18 cellular contexts compared by ENCODE assay signal in genomic region chr3:182509312-182509711, GRCh38.
DNase-seq lines count a peak whose midpoint lies in the region; ATAC-seq, FAIRE-seq and TF ChIP-seq lines count a peak whose summit lies in the region.
"Had no signal": no experiment of that assay in that cellular context is flagged by ENCODE, and none has a peak within 500 bp of the region (broad histone marks: within the 10 kb centered on the region; RNA-seq: fewer than 3 reads in every experiment).

No MANE protein-coding gene starts in this region.

- no peak overlapping the region for H3K27ac Mint-ChIP-seq in astrocyte (ENCODE audit: unreplicated experiment)
- H3K27ac Mint-ChIP-seq in activated T-helper 17 cell treated with anti-CD3 and anti-CD28 coated beads, Interleukin-2, amount 50 U/mL, for 72 hours: no peak overlapping the region
- H3K27ac Mint-ChIP-seq: activated CD4-positive, alpha-beta T cell treated with anti-CD3 and anti-CD28 coated beads, Interleukin-2, amount 10 ng/mL, durations not matched to agents 24 days and 14 days; stimulated activated naive CD8-positive, alpha-beta T cell treated with anti-CD3 and anti-CD28 coated beads, Interleukin-15, Interleukin-2, amounts not matched to agents 100 ng/mL and 50 ng/mL, for 24 hours had no signal

- H4K20me1 ChIP-seq in astrocyte (ENCODE audit: insufficient read depth, low read length): no peaks in the 10 kb centered on the region

- ATAC-seq in activated T-helper 17 cell treated with anti-CD3 and anti-CD28 coated beads, Interleukin-2, amount 50 U/mL, for 72 hours (replicated peaks): no peak
- ATAC-seq: left ventricle myocardium superior, pancreas, upper lobe of right lung had no signal

- peak; percentile 39 for DNase-seq in NCI-H1092 treated with DMSO at 0.1 percent for 48 hours (lab: John Stamatoyannopoulos, UW)
- DNase-seq in NCI-H1092 (lab: John Stamatoyannopoulos, UW): no peak
- DNase-seq in astrocyte (ENCODE audit: low read depth): no peak
- peak; percentile 61 for DNase-seq in medulla oblongata (ENCODE audit: extremely low spot score)
- DNase-seq in tibial nerve (ENCODE audit: low spot score in 2 of 2): no peak
- DNase-seq in EL: no peak
- no peak for DNase-seq in 8988T
- DNase-seq: activated CD4-positive, alpha-beta T cell treated with anti-CD3 and anti-CD28 coated beads, Interleukin-2, amount 10 ng/mL, durations not matched to agents 24 days and 14 days; effector CD4-positive, alpha-beta T cell; esophagus squamous epithelium; left ventricle myocardium superior; OCI-M1; pancreas; upper lobe of right lung had no signal

- peak overlapping the region; percentile 38 for H2AFZ ChIP-seq in astrocyte (ENCODE audit: low read depth, low read length)

- H3K27me3 ChIP-seq in astrocyte (ENCODE audit: insufficient read depth, low read length) (no peaks in the 10 kb centered on the region), tibial nerve (no peaks in the 10 kb centered on the region)
- H3K27me3 ChIP-seq: cardiac muscle cell, esophagus squamous epithelium, pancreas, upper lobe of right lung had no signal

- H3K4me2 ChIP-seq in astrocyte (ENCODE audit: low read length): peak overlapping the region; percentile 26

- H3K4me1 Mint-ChIP-seq in astrocyte (ENCODE audit: low read depth, unreplicated experiment): no peaks in the 10 kb centered on the region
- H3K4me1 Mint-ChIP-seq in activated T-helper 17 cell treated with anti-CD3 and anti-CD28 coated beads, Interleukin-2, amount 50 U/mL, for 72 hours: no peaks in the 10 kb centered on the region
- H3K4me1 Mint-ChIP-seq: activated CD4-positive, alpha-beta T cell treated with anti-CD3 and anti-CD28 coated beads, Interleukin-2, amount 10 ng/mL, durations not matched to agents 24 days and 14 days had no signal

- no peak overlapping the region for H3K4me3 ChIP-seq in astrocyte (ENCODE audit: insufficient read depth, low read depth, low read length)
- H3K4me3 ChIP-seq in tibial nerve: peak overlapping the region in 1 of 4 donors; percentile 17
- H3K4me3 ChIP-seq: cardiac muscle cell, esophagus squamous epithelium, pancreas, upper lobe of right lung had no signal

- peaks cover 3% of the 10 kb centered on the region for H3K27me3 Mint-ChIP-seq in astrocyte (ENCODE audit: low read depth, unreplicated experiment)
- peaks cover 17% of the 10 kb centered on the region for H3K27me3 Mint-ChIP-seq in activated T-helper 17 cell treated with anti-CD3 and anti-CD28 coated beads, Interleukin-2, amount 50 U/mL, for 72 hours

- H3K9me3 Mint-ChIP-seq in astrocyte (ENCODE audit: unreplicated experiment): no peaks in the 10 kb centered on the region
- no peaks in the 10 kb centered on the region for H3K9me3 Mint-ChIP-seq in activated T-helper 17 cell treated with anti-CD3 and anti-CD28 coated beads, Interleukin-2, amount 50 U/mL, for 72 hours
- H3K9me3 Mint-ChIP-seq: activated CD4-positive, alpha-beta T cell treated with anti-CD3 and anti-CD28 coated beads, Interleukin-2, amount 10 ng/mL, durations not matched to agents 24 days and 14 days; stimulated activated naive CD8-positive, alpha-beta T cell treated with anti-CD3 and anti-CD28 coated beads, Interleukin-15, Interleukin-2, amounts not matched to agents 100 ng/mL and 50 ng/mL, for 24 hours had no signal

- H3K4me3 Mint-ChIP-seq in astrocyte (ENCODE audit: unreplicated experiment): no peak overlapping the region
- no peak overlapping the region for H3K4me3 Mint-ChIP-seq in activated T-helper 17 cell treated with anti-CD3 and anti-CD28 coated beads, Interleukin-2, amount 50 U/mL, for 72 hours
- H3K4me3 Mint-ChIP-seq: activated CD4-positive, alpha-beta T cell treated with anti-CD3 and anti-CD28 coated beads, Interleukin-2, amount 10 ng/mL, durations not matched to agents 24 days and 14 days; stimulated activated naive CD8-positive, alpha-beta T cell treated with anti-CD3 and anti-CD28 coated beads, Interleukin-15, Interleukin-2, amounts not matched to agents 100 ng/mL and 50 ng/mL, for 24 hours had no signal

- no peak overlapping the region for H3K9ac ChIP-seq in astrocyte (ENCODE audit: low read length)

- no peaks in the 10 kb centered on the region for H3K9me3 ChIP-seq in astrocyte (ENCODE audit: insufficient read depth, low read depth, low read length)
- no peaks in the 10 kb centered on the region for H3K9me3 ChIP-seq in tibial nerve
- H3K9me3 ChIP-seq: esophagus squamous epithelium, pancreas, upper lobe of right lung had no signal

- no peaks in the 10 kb centered on the region for H3K4me1 ChIP-seq in astrocyte (ENCODE audit: insufficient read depth, low read length)
- peaks cover 0 to 17% (median 3%) of the 10 kb centered on the region in 4 donors for H3K4me1 ChIP-seq in tibial nerve
- H3K4me1 ChIP-seq: esophagus squamous epithelium, pancreas, upper lobe of right lung had no signal

- no peak for TF ChIP-seq EP300 in tibial nerve (IDR thresholded peaks at IDR 0.05)

- 16 to 21% methylated on average over 7 of the region's 7 CpGs for WGBS in tibial nerve, 2 donors

- H3K27ac ChIP-seq in astrocyte (ENCODE audit: low read depth, low read length): no peak overlapping the region
- H3K27ac ChIP-seq in tibial nerve: peak overlapping the region in 3 of 4 donors; percentile 32 to 76 (median 64)
- H3K27ac ChIP-seq: cardiac muscle cell, esophagus squamous epithelium, pancreas, upper lobe of right lung had no signal

- H3K79me2 ChIP-seq in astrocyte (ENCODE audit: insufficient read depth, low read length): no peaks in the 10 kb centered on the region

- no peaks in the 10 kb centered on the region for H3K36me3 Mint-ChIP-seq in astrocyte (ENCODE audit: low read depth, unreplicated experiment)
- no peaks in the 10 kb centered on the region for H3K36me3 Mint-ChIP-seq in activated T-helper 17 cell treated with anti-CD3 and anti-CD28 coated beads, Interleukin-2, amount 50 U/mL, for 72 hours (ENCODE audit: low read depth)

- FAIRE-seq in astrocyte (lab: Jason Lieb, UNC): no peak
- FAIRE-seq: GM12892, pancreas had no signal

- no peak for TF ChIP-seq POLR2A in tibial nerve (IDR thresholded peaks at IDR 0.05)

- TF ChIP-seq CTCF in astrocyte (IDR thresholded peaks at IDR 0.05; ENCODE audit: insufficient read depth, low read depth, low read length) (no peak), tibial nerve (IDR thresholded peaks at IDR 0.05) (no peak)

- no peaks in the 10 kb centered on the region for H3K36me3 ChIP-seq in astrocyte (ENCODE audit: insufficient read depth, low read length)
- no peaks in the 10 kb centered on the region for H3K36me3 ChIP-seq in tibial nerve
- H3K36me3 ChIP-seq: cardiac muscle cell, esophagus squamous epithelium, pancreas, upper lobe of right lung had no signal

Comparison
In these comparisons a context has a peak if more than half of its experiments do, and no peak if none do; other contexts are left out.
1. DNase-seq: peak in NCI-H1092 treated with DMSO at 0.1 percent for 48 hours (single experiment) and medulla oblongata (single experiment); none in NCI-H1092 (single experiment), astrocyte (single experiment), tibial nerve (0 of 2), EL (single experiment) and 8988T (single experiment).